Comparison of ENCODE assay signal across 11 cellular contexts in the genomic region with DNA sequence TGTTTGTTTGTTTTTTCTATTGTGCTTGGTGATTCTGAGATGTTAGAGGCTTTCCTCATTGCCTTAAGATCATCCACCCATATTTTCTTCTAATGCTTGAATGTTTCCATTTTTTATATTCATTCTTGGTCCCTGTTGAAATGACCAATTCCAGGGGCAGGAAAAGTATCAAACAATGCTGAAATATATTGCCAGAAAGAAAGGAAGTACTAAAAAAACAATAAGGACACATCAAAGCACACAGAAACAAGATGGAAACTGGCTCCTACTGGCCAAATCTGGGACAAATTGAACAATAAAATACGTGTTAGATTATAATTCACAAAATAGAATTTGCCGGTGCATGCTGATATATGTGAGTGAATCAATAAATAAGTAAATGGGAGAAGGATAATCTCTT. TPM values are rescaled to one million over a fixed set of nuclear protein-coding genes. Genes with fewer than 3 reads are reported as not detected.
DNase-seq lines count a peak whose midpoint lies in the region; ATAC-seq and TF ChIP-seq lines count a peak whose summit lies in the region.
"Had no signal": no experiment of that assay in that cellular context is flagged by ENCODE, and none has a peak within 500 bp of the region (broad histone marks: within the 10 kb centered on the region; RNA-seq: fewer than 3 reads in every experiment).

No MANE protein-coding gene starts in this region.

- TF ChIP-seq POLR2A in spleen (IDR thresholded peaks at IDR 0.05) = no peak
- TF ChIP-seq POLR2A in ovary (IDR thresholded peaks at IDR 0.05) = no peak

- ATAC-seq in activated CD8-positive, alpha-beta T cell treated with anti-CD3 and anti-CD28 coated beads, Interleukin-2, amount 10 ng/mL, durations not matched to agents 7 days and 5 days = no peak
- ATAC-seq in HG02870 (IDR thresholded peaks at IDR 0.05; ENCODE audit: unreplicated experiment) = no peak
- no peak for ATAC-seq in WTC11

- DNase-seq in activated CD4-positive, alpha-beta T cell treated with anti-CD3 and anti-CD28 coated beads, Interleukin-2, amount 10 ng/mL, durations not matched to agents 24 days and 14 days = no peak
- DNase-seq in activated CD4-positive, alpha-beta T cell treated with anti-CD3 and anti-CD28 coated beads, Interleukin-2, amount 50 U/mL, for 48 hours = no peak
- no peak for DNase-seq in activated CD8-positive, alpha-beta T cell treated with anti-CD3 and anti-CD28 coated beads, Interleukin-2, amount 10 ng/mL, durations not matched to agents 7 days and 5 days
- DNase-seq in fibroblast of lung (ENCODE audit: low read depth in 2 of 2) (no peak), spleen (no peak), ovary (no peak), WTC11 (ENCODE audit: low spot score) (no peak)
- DNase-seq: DND-41, NCI-H345 had no signal

- H3K9ac ChIP-seq in fibroblast of lung (ENCODE audit: insufficient read depth, low read length) = no peak overlapping the region

- H3K27ac Mint-ChIP-seq in activated CD4-positive, alpha-beta T cell treated with anti-CD3 and anti-CD28 coated beads, Interleukin-2, amount 10 ng/mL, durations not matched to agents 24 days and 14 days = peak overlapping the region; percentile 83
- peak overlapping the region; percentile 70 for H3K27ac Mint-ChIP-seq in activated CD8-positive, alpha-beta T cell treated with anti-CD3 and anti-CD28 coated beads, Interleukin-2, amount 10 ng/mL, durations not matched to agents 7 days and 5 days
- no peak overlapping the region for H3K27ac Mint-ChIP-seq in WTC11

- H3K9me3 ChIP-seq in fibroblast of lung (ENCODE audit: control insufficient read depth, insufficient read depth, low read depth, low read length) = no peaks in the 10 kb centered on the region
- H3K9me3 ChIP-seq in spleen = peaks cover 0 to 28% (median 23%) of the 10 kb centered on the region in 8 donors
- no peaks in the 10 kb centered on the region for H3K9me3 ChIP-seq in ovary
- H3K9me3 ChIP-seq: Peyer's patch had no signal

- H3K27ac ChIP-seq in fibroblast of lung (ENCODE audit: insufficient read depth, low read length) = no peak overlapping the region
- H3K27ac ChIP-seq in spleen = peak overlapping the region; percentile 17 to 92 (median 84)
- no peak overlapping the region for H3K27ac ChIP-seq in ovary

- no peak overlapping the region for H2AFZ ChIP-seq in fibroblast of lung (ENCODE audit: low read length)

- peaks cover 43% of the 10 kb centered on the region for H3K36me3 Mint-ChIP-seq in activated CD4-positive, alpha-beta T cell treated with anti-CD3 and anti-CD28 coated beads, Interleukin-2, amount 10 ng/mL, durations not matched to agents 24 days and 14 days (ENCODE audit: low read depth)
- H3K36me3 Mint-ChIP-seq in activated CD8-positive, alpha-beta T cell treated with anti-CD3 and anti-CD28 coated beads, Interleukin-2, amount 10 ng/mL, durations not matched to agents 7 days and 5 days (ENCODE audit: low read depth) = peaks cover 61% of the 10 kb centered on the region
- H3K36me3 Mint-ChIP-seq in WTC11 = peaks cover 30% of the 10 kb centered on the region

- peaks cover 13% of the 10 kb centered on the region for H3K9me3 Mint-ChIP-seq in activated CD4-positive, alpha-beta T cell treated with anti-CD3 and anti-CD28 coated beads, Interleukin-2, amount 10 ng/mL, durations not matched to agents 24 days and 14 days
- H3K9me3 Mint-ChIP-seq in activated CD8-positive, alpha-beta T cell treated with anti-CD3 and anti-CD28 coated beads, Interleukin-2, amount 10 ng/mL, durations not matched to agents 7 days and 5 days (ENCODE audit: insufficient read depth) = peaks cover 21% of the 10 kb centered on the region
- peaks cover 29% of the 10 kb centered on the region for H3K9me3 Mint-ChIP-seq in WTC11

- POLR2A ChIA-PET in activated CD8-positive, alpha-beta T cell treated with anti-CD3 and anti-CD28 coated beads, Interleukin-2, amount 10 ng/mL, durations not matched to agents 7 days and 5 days (lab: Charles Lee) = interaction anchor here (1.0 kb wide), 1 partner anchor 168 kb away, joined by 3 read pairs; a partner anchor contains a TSS
- POLR2A ChIA-PET in WTC11 (lab: Charles Lee) = no interaction called here

- peaks cover 31% of the 10 kb centered on the region for H3K4me1 Mint-ChIP-seq in activated CD4-positive, alpha-beta T cell treated with anti-CD3 and anti-CD28 coated beads, Interleukin-2, amount 10 ng/mL, durations not matched to agents 24 days and 14 days
- H3K4me1 Mint-ChIP-seq in activated CD8-positive, alpha-beta T cell treated with anti-CD3 and anti-CD28 coated beads, Interleukin-2, amount 10 ng/mL, durations not matched to agents 7 days and 5 days (ENCODE audit: low read depth) = peaks cover 29% of the 10 kb centered on the region
- H3K4me1 Mint-ChIP-seq in WTC11 = peaks cover 19% of the 10 kb centered on the region

- H4K20me1 ChIP-seq in fibroblast of lung (ENCODE audit: control insufficient read depth, extremely low read depth, insufficient read depth, low read length) = no peaks in the 10 kb centered on the region

- no peaks in the 10 kb centered on the region for H3K36me3 ChIP-seq in fibroblast of lung (ENCODE audit: control insufficient read depth, insufficient read depth, low read length)
- peaks cover 0 to 8% (median 0%) of the 10 kb centered on the region in 6 donors for H3K36me3 ChIP-seq in spleen
- H3K36me3 ChIP-seq in ovary = no peaks in the 10 kb centered on the region
- H3K36me3 ChIP-seq: Peyer's patch had no signal

- peak overlapping the region; percentile 34 for H3K4me2 ChIP-seq in fibroblast of lung (ENCODE audit: extremely low read depth, insufficient read depth, low read length)

- WGBS in spleen, 5 donors = 85 to 93% (median 91%) methylated on average over 2 of the region's 2 CpGs
- WGBS in ovary, 3 donors = 88 to 96% (median 95%) methylated on average over 2 of the region's 2 CpGs

- TF ChIP-seq CTCF in fibroblast of lung (conservative IDR thresholded peaks at IDR 0.05 in 1 of 2, IDR thresholded peaks at IDR 0.05 in 1 of 2; ENCODE audit: low read depth in 1 of 2, low read length in 2 of 2) = no peak
- no peak for TF ChIP-seq CTCF in spleen (IDR thresholded peaks at IDR 0.05 in 8 of 11, conservative IDR thresholded peaks at IDR 0.05 in 3 of 11)
- no peak for TF ChIP-seq CTCF in ovary (IDR thresholded peaks at IDR 0.05)
- no peak for TF ChIP-seq CTCF in WTC11 (IDR thresholded peaks at IDR 0.05)

- H3K79me2 ChIP-seq in fibroblast of lung (ENCODE audit: control insufficient read depth, insufficient read depth, low read length) = peaks cover 2% of the 10 kb centered on the region

- H3K4me3 ChIP-seq in fibroblast of lung (replicated peaks in 1 of 4; ENCODE audit: control extremely low read depth in 1 of 4, insufficient read depth in 1 of 4, low read depth in 3 of 4, low read length in 4 of 4) = no peak overlapping the region
- no peak overlapping the region for H3K4me3 ChIP-seq in spleen
- no peak overlapping the region for H3K4me3 ChIP-seq in ovary
- H3K4me3 ChIP-seq: Peyer's patch had no signal

- H3K27me3 ChIP-seq in fibroblast of lung (ENCODE audit: control insufficient read depth, insufficient read depth, low read length) (no peaks in the 10 kb centered on the region), spleen (replicated peaks in 1 of 7) (no peaks in the 10 kb centered on the region), ovary (no peaks in the 10 kb centered on the region)
- H3K27me3 ChIP-seq: Peyer's patch had no signal

- H3K4me1 ChIP-seq in fibroblast of lung (ENCODE audit: control insufficient read depth, extremely low read depth, insufficient read depth, low read length) (no peaks in the 10 kb centered on the region), spleen (peaks cover 12 to 73% (median 34%) of the 10 kb centered on the region in 6 donors), ovary (ENCODE audit: insufficient read depth) (peaks cover 2% of the 10 kb centered on the region)

- no peaks in the 10 kb centered on the region for H3K27me3 Mint-ChIP-seq in activated CD4-positive, alpha-beta T cell treated with anti-CD3 and anti-CD28 coated beads, Interleukin-2, amount 10 ng/mL, durations not matched to agents 24 days and 14 days
- H3K27me3 Mint-ChIP-seq in activated CD8-positive, alpha-beta T cell treated with anti-CD3 and anti-CD28 coated beads, Interleukin-2, amount 10 ng/mL, durations not matched to agents 7 days and 5 days (ENCODE audit: low read depth) = no peaks in the 10 kb centered on the region
- H3K27me3 Mint-ChIP-seq in WTC11 (ENCODE audit: low read depth) = no peaks in the 10 kb centered on the region

- H3K4me3 Mint-ChIP-seq in activated CD4-positive, alpha-beta T cell treated with anti-CD3 and anti-CD28 coated beads, Interleukin-2, amount 10 ng/mL, durations not matched to agents 24 days and 14 days = peak overlapping the region; percentile 52
- H3K4me3 Mint-ChIP-seq in activated CD8-positive, alpha-beta T cell treated with anti-CD3 and anti-CD28 coated beads, Interleukin-2, amount 10 ng/mL, durations not matched to agents 7 days and 5 days = no peak overlapping the region
- no peak overlapping the region for H3K4me3 Mint-ChIP-seq in WTC11

- CTCF ChIA-PET in activated CD8-positive, alpha-beta T cell treated with anti-CD3 and anti-CD28 coated beads, Interleukin-2, amount 10 ng/mL, durations not matched to agents 7 days and 5 days (lab: Charles Lee) = no interaction called here
- CTCF ChIA-PET in WTC11 (lab: Charles Lee) = no interaction called here

- intact Hi-C loops in activated CD4-positive, alpha-beta T cell treated with anti-CD3 and anti-CD28 coated beads, Interleukin-2, amount 10 ng/mL, durations not matched to agents 24 days and 14 days (cut with micrococcal nuclease) = loop anchor here (1.0 to 5.0 kb wide), 2 partner anchors 23 to 38 kb away; no protein-coding TSS in a partner anchor
- intact Hi-C loops in spleen (cut with DNase I; ENCODE audit: low total_unique reads) = no loop called here
- intact Hi-C loops in ovary (cut with DNase I) = no loop called here

- no peak for TF ChIP-seq EP300 in ovary (IDR thresholded peaks at IDR 0.05)

TF ChIP-seq in WTC11, 78 proteins besides CTCF, POLR2A, EP300 and RAD21 (continues in another document):
- no peak for TF ChIP-seq ZNF416 (CRISPR knock-in tag; IDR thresholded peaks at IDR 0.05)
- TF ChIP-seq NR3C1 (CRISPR knock-in tag; conservative IDR thresholded peaks at IDR 0.05; ENCODE audit: low read depth) = no peak
- TF ChIP-seq CBFB (CRISPR knock-in tag; IDR thresholded peaks at IDR 0.05; ENCODE audit: low read depth) = no peak
- no peak for TF ChIP-seq ATF1 (CRISPR knock-in tag; IDR thresholded peaks at IDR 0.05)

RNA-seq across cellular contexts. Expression of a gene that starts 23.9 kb away (rescaled TPM):
- 64.7 and 65.4 TPM in 2 replicates for total RNA-seq in activated CD4-positive, alpha-beta T cell treated with anti-CD3 and anti-CD28 coated beads, Interleukin-2, amount 10 ng/mL, durations not matched to agents 24 days and 14 days
- 100 to 1,000 TPM in 1 of 2 experiments, 10 to 100 TPM in 1; 98.2 to 106 TPM for total RNA-seq in activated CD8-positive, alpha-beta T cell treated with anti-CD3 and anti-CD28 coated beads, Interleukin-2, amount 10 ng/mL, durations not matched to agents 7 days and 5 days
- total RNA-seq in fibroblast of lung (77.8 and 81.6 TPM in 2 replicates), spleen (100 to 1,000 TPM in 2 of 7 donors, 10 to 100 TPM in 5; 62.8 to 110 (median 84.8) TPM), ovary (10 to 100 TPM; 31.1 to 54.2 (median 33.3) TPM), WTC11 (2021) (64.7 to 69.7 TPM (median 65.1 TPM) in 3 replicates)
- polyA plus RNA-seq in fibroblast of lung (39.8 and 69.3 TPM in 2 replicates), spleen (10 to 100 TPM; 15.6 to 19.2 (median 18.8) TPM), ovary (10 to 100 TPM; 16.3 to 25.9 TPM)
- 27.6 and 45.9 TPM in 2 replicates for polyA plus RNA-seq in fibroblast of lung (2012)
- polyA minus RNA-seq in fibroblast of lung (ENCODE audit: low replicate concordance) = 12.1 and 12.4 TPM in 2 replicates

Comparison
In these comparisons a context has a peak if more than half of its experiments do, and no peak if none do; other contexts are left out.
1. H3K27ac ChIP-seq: peak in spleen (8 of 8); none in fibroblast of lung (single experiment) and ovary (0 of 2).